In genomic region chr15:58269455-58270414, GRCh38 we compare ENCODE assay signal across 8 cellular contexts.
DNase-seq lines count a peak whose midpoint lies in the region; ATAC-seq and TF ChIP-seq lines count a peak whose summit lies in the region.

No MANE protein-coding gene starts in this region.

- TF ChIP-seq CTCF in KMS-11 (conservative IDR thresholded peaks at IDR 0.05; ENCODE audit: low read depth, low read length) (peak; percentile 66), breast epithelium (IDR thresholded peaks at IDR 0.05) (peak in 2 of 3 donors; percentile 57 to 72)

- H4K20me1 ChIP-seq in KMS-11 (ENCODE audit: insufficient read depth) = no peaks in the 10 kb centered on the region

- H3K9ac ChIP-seq in KMS-11 = no peak overlapping the region

- peak; percentile 33 to 53 for DNase-seq in NCI-H2081 (lab: John Stamatoyannopoulos, UW)
- DNase-seq in NCI-H2081 treated with DMSO at 0.1 percent for 48 hours (lab: John Stamatoyannopoulos, UW) = no peak
- DNase-seq in RPMI8226 = peak; percentile 79
- DNase-seq in breast epithelium (ENCODE audit: low spot score in 2 of 2) = no peak
- DNase-seq in iris pigment epithelial cell (ENCODE audit: low read depth) = peak; percentile 71
- peak in 1 of 2 donors; percentile 10 for DNase-seq in stimulated activated effector memory CD8-positive, alpha-beta T cell treated with anti-CD3 and anti-CD28 coated beads, Interleukin-12 subunit alpha, Interleukin-12 subunit beta, amount 100 ng/mL, for 72 hours (ENCODE audit: low spot score in 2 of 2)
- no peak for DNase-seq in effector CD4-positive, alpha-beta T cell

- no peak for TF ChIP-seq POLR2A in breast epithelium (IDR thresholded peaks at IDR 0.05)

- ATAC-seq in stimulated activated effector memory CD8-positive, alpha-beta T cell treated with anti-CD3 and anti-CD28 coated beads, Interleukin-12 subunit alpha, Interleukin-12 subunit beta, amount 100 ng/mL, for 72 hours = peak; percentile 79

- H3K36me3 ChIP-seq in KMS-11 (ENCODE audit: insufficient read depth) (no peaks in the 10 kb centered on the region), breast epithelium (no peaks in the 10 kb centered on the region)

- peak overlapping the region; percentile 52; the same call in 1 of the 2 replicates for H3K4me2 ChIP-seq in KMS-11

- no peak overlapping the region for H2AFZ ChIP-seq in KMS-11 (ENCODE audit: low read depth)

- intact Hi-C loops in breast epithelium (cut with DNase I; ENCODE audit: low total_unique reads) = no loop called here

- no peaks in the 10 kb centered on the region for H3K36me3 Mint-ChIP-seq in stimulated activated effector memory CD8-positive, alpha-beta T cell treated with anti-CD3 and anti-CD28 coated beads, Interleukin-12 subunit alpha, Interleukin-12 subunit beta, amount 100 ng/mL, for 72 hours

- H3K9me3 Mint-ChIP-seq in stimulated activated effector memory CD8-positive, alpha-beta T cell treated with anti-CD3 and anti-CD28 coated beads, Interleukin-12 subunit alpha, Interleukin-12 subunit beta, amount 100 ng/mL, for 72 hours = peaks cover 5% of the 10 kb centered on the region

- no peak overlapping the region for H3K27ac ChIP-seq in KMS-11
- peak overlapping the region; percentile 58 to 84 for H3K27ac ChIP-seq in breast epithelium

- H3K4me1 ChIP-seq in KMS-11 (ENCODE audit: low read depth, poor library complexity, severe bottlenecking) (peaks cover 23% of the 10 kb centered on the region), breast epithelium (peaks cover 0 to 6% of the 10 kb centered on the region in 2 donors)

- H3K27ac Mint-ChIP-seq in stimulated activated effector memory CD8-positive, alpha-beta T cell treated with anti-CD3 and anti-CD28 coated beads, Interleukin-12 subunit alpha, Interleukin-12 subunit beta, amount 100 ng/mL, for 72 hours = peak overlapping the region; percentile 81

- H3K27me3 ChIP-seq in KMS-11 (ENCODE audit: insufficient read depth, low read depth) = no peaks in the 10 kb centered on the region
- H3K27me3 ChIP-seq in breast epithelium = no peaks in the 10 kb centered on the region

- H3K9me3 ChIP-seq in breast epithelium = peaks cover 6% of the 10 kb centered on the region in 2 donors

- H3K4me3 Mint-ChIP-seq in stimulated activated effector memory CD8-positive, alpha-beta T cell treated with anti-CD3 and anti-CD28 coated beads, Interleukin-12 subunit alpha, Interleukin-12 subunit beta, amount 100 ng/mL, for 72 hours = no peak overlapping the region

- H3K4me1 Mint-ChIP-seq in stimulated activated effector memory CD8-positive, alpha-beta T cell treated with anti-CD3 and anti-CD28 coated beads, Interleukin-12 subunit alpha, Interleukin-12 subunit beta, amount 100 ng/mL, for 72 hours = peaks cover 12% of the 10 kb centered on the region

- no peaks in the 10 kb centered on the region for H3K79me2 ChIP-seq in KMS-11 (ENCODE audit: insufficient read depth, low read depth)

- no peak overlapping the region for H3K4me3 ChIP-seq in KMS-11 (IDR thresholded peaks at IDR 0.05; ENCODE audit: insufficient read depth, low read depth, low read length)
- no peak overlapping the region for H3K4me3 ChIP-seq in breast epithelium

Comparison
In these comparisons a context has a peak if more than half of its experiments do, and no peak if none do; other contexts are left out.
1. DNase-seq: peak in NCI-H2081 (2 of 2), RPMI8226 (single experiment) and iris pigment epithelial cell (single experiment); none in NCI-H2081 treated with DMSO at 0.1 percent for 48 hours (single experiment), breast epithelium (0 of 2) and effector CD4-positive, alpha-beta T cell (single experiment).